8 cellular contexts compared by ENCODE assay signal in the genomic region with DNA sequence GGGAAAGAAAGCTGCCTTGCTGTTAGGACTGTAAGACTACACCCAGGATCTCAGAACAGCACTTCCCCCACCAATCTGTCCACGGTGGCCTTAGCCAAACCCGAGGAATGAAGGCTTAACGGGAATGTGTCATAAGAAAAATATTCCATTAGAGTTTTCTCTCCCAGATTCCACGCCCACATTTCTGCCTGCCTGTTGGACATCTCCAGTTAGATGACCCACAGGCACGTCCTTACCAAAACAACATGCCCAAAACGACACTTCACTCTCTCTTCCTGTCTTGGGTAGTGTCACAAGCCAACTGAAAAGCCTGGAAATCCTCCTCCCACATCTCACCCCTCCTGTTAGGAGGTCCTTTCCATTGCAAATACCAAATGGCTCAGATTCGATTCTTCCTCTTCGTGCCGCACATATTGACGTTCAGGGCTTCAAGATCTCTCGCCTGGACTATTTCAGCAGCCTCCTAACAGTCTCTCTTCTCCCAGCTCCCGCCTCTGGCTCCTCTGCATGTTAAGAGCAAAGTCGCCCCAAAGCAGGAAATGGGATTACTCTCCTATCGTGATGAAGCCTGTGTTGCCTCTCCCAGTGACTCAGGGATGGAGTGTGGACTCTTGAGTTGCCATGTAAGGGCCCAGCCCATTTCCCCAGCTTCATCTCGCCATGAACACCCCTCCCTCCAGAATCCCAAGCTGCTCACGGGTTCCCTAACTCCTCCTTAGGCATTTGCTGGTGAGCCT.
DNase-seq lines count a peak whose midpoint lies in the region; ATAC-seq and TF ChIP-seq lines count a peak whose summit lies in the region.

No MANE protein-coding gene starts in this region.

- no peak overlapping the region for H3K18ac ChIP-seq in H9 (ENCODE audit: insufficient read length, low read depth, low read length)

- H2BK120ac ChIP-seq in H9 (ENCODE audit: low read depth, low read length, poor library complexity, severe bottlenecking): no peak overlapping the region

- H3T11ph ChIP-seq in H9 (ENCODE audit: low read length): no peak overlapping the region

- no peaks in the 10 kb centered on the region for H3K79me2 ChIP-seq in H9 (ENCODE audit: insufficient read depth, low read length)

- H3K14ac ChIP-seq in H9 (ENCODE audit: insufficient read depth, low read length): no peak overlapping the region

- no peak overlapping the region for H2BK15ac ChIP-seq in H9 (ENCODE audit: low read depth, low read length)

- no peak overlapping the region for H3K56ac ChIP-seq in H9 (ENCODE audit: insufficient read length, low read depth, low read length)

- H3K27me3 ChIP-seq in left ventricle myocardium inferior (ENCODE audit: low read depth) (no peaks in the 10 kb centered on the region), skeletal muscle tissue (ENCODE audit: control insufficient read depth in 3 of 3, insufficient read depth in 3 of 3, low read length in 3 of 3) (no peaks in the 10 kb centered on the region), H9 (ENCODE audit: insufficient read depth, low read length) (no peaks in the 10 kb centered on the region)

- H2BK20ac ChIP-seq in H9 (ENCODE audit: low read depth, low read length, poor library complexity, severe bottlenecking): no peak overlapping the region

- H4K20me1 ChIP-seq in H9 (ENCODE audit: control insufficient read depth, insufficient read depth, insufficient read length): no peaks in the 10 kb centered on the region

- H3K4me1 Mint-ChIP-seq in H9: peaks cover 3 to 8% of the 10 kb centered on the region in 2 experiments; a peak in 3 of 4 replicates

- peaks cover 0 to 4% (median 0%) of the 10 kb centered on the region in 3 experiments; a peak in 1 of 7 replicates for H3K36me3 Mint-ChIP-seq in H9 (ENCODE audit: insufficient read depth in 1 of 3, low read depth in 3 of 3)

- peak overlapping the region; percentile 75 for H3K27ac ChIP-seq in left ventricle myocardium inferior (replicated peaks)
- H3K27ac ChIP-seq in skeletal muscle tissue (ENCODE audit: low read depth, low read length): peak overlapping the region; percentile 89
- H3K27ac ChIP-seq in H9 (ENCODE audit: insufficient read length, low read depth, low read length): no peak overlapping the region

- H3K9me3 ChIP-seq in left ventricle myocardium inferior (replicated peaks) (no peaks in the 10 kb centered on the region), skeletal muscle tissue (ENCODE audit: control insufficient read depth in 3 of 3, low read length in 3 of 3) (no peaks in the 10 kb centered on the region), H9 (ENCODE audit: control insufficient read depth, low read depth, low read length) (no peaks in the 10 kb centered on the region)

- peaks cover 0 to 10% of the 10 kb centered on the region in 2 experiments; a peak in 3 of 5 replicates for H3K9me3 Mint-ChIP-seq in H9

- no peak overlapping the region for H2BK12ac ChIP-seq in H9 (ENCODE audit: insufficient read length, low read depth, low read length)

- no peak overlapping the region for H3K23ac ChIP-seq in H9 (ENCODE audit: insufficient read length, low read depth, low read length)

- H3K9ac ChIP-seq in skeletal muscle tissue (ENCODE audit: low read depth in 1 of 3, low read length in 3 of 3) (peak overlapping the region; percentile 48 to 67 (median 65)), H9 (ENCODE audit: extremely low read depth, insufficient read length, low read length) (no peak overlapping the region)

- H3K4ac ChIP-seq in H9 (ENCODE audit: low read depth, low read length): no peak overlapping the region

- H3K23me2 ChIP-seq in H9 (ENCODE audit: insufficient read length, low read depth, low read length, poor library complexity, severe bottlenecking): no peaks in the 10 kb centered on the region

- peak overlapping the region in 1 of 3 experiments; percentile 15; a peak in 1 of 7 replicates for H3K27ac Mint-ChIP-seq in H9

- no peak overlapping the region for H4K5ac ChIP-seq in H9 (ENCODE audit: insufficient read length, low read depth, low read length)

- no CpG with 5 or more reads among the region's 16 CpGs for WGBS in H9 (ENCODE audit: extremely low coverage, insufficient read length, low lambda C conversion rate)

- no peak overlapping the region for H3K4me3 Mint-ChIP-seq in H9

- no peak overlapping the region for H2AFZ ChIP-seq in H9 (ENCODE audit: low read length)

- ATAC-seq in GM19023 (IDR thresholded peaks at IDR 0.05; ENCODE audit: unreplicated experiment) (no peak), HG03565 (IDR thresholded peaks at IDR 0.05; ENCODE audit: unreplicated experiment) (no peak)

- no peak overlapping the region for H4K91ac ChIP-seq in H9 (ENCODE audit: insufficient read length, low read depth, low read length)

- no peak overlapping the region for H2AK5ac ChIP-seq in H9 (ENCODE audit: insufficient read length, low read length)

- no peaks in the 10 kb centered on the region for H3K79me1 ChIP-seq in H9 (ENCODE audit: insufficient read depth, low read depth, low read length, poor library complexity, severe bottlenecking)

- DNase-seq in GM04503 (ENCODE audit: low read depth) (peak; percentile 97), amniotic stem cell (lab: John Stamatoyannopoulos, UW) (peak; percentile 98), left ventricle myocardium inferior (peak; percentile 43), H9 (no peak), NOMO-1 treated with DMSO at 0.1 percent for 48 hours (lab: John Stamatoyannopoulos, UW; ENCODE audit: unreplicated experiment) (no peak)

- H3K36me3 ChIP-seq in left ventricle myocardium inferior (no peaks in the 10 kb centered on the region), skeletal muscle tissue (ENCODE audit: control insufficient read depth in 3 of 3, insufficient read depth in 3 of 3, low read length in 3 of 3) (no peaks in the 10 kb centered on the region)

- TF ChIP-seq CTCF in left ventricle myocardium inferior (IDR thresholded peaks at IDR 0.05; ENCODE audit: borderline replicate concordance) (no peak), H9 (conservative IDR thresholded peaks at IDR 0.05) (no peak)

- H4K8ac ChIP-seq in H9 (replicated peaks; ENCODE audit: insufficient read length, low read depth, low read length): no peak overlapping the region

- H3K4me3 ChIP-seq in left ventricle myocardium inferior: peak overlapping the region; percentile 25
- H3K4me3 ChIP-seq in skeletal muscle tissue (ENCODE audit: low read length in 3 of 3): peak overlapping the region; percentile 24 to 63 (median 51)

- H2BK5ac ChIP-seq in H9 (ENCODE audit: insufficient read length, low read length): no peak overlapping the region

- intact Hi-C loops in left ventricle myocardium inferior (cut with micrococcal nuclease): no loop called here

- H3K27me3 Mint-ChIP-seq in H9 (ENCODE audit: low read depth): no peaks in the 10 kb centered on the region; the same call in 1 of the 2 replicates

- no peak overlapping the region for H3K4me2 ChIP-seq in H9 (ENCODE audit: insufficient read depth, insufficient read length, low read length)

- H3K4me1 ChIP-seq in left ventricle myocardium inferior: peaks cover 5% of the 10 kb centered on the region
- H3K4me1 ChIP-seq in skeletal muscle tissue (ENCODE audit: control insufficient read depth in 3 of 3, insufficient read depth in 3 of 3, low read length in 3 of 3): peaks cover 32 to 48% (median 35%) of the 10 kb centered on the region in 3 donors
- H3K4me1 ChIP-seq in H9 (ENCODE audit: insufficient read depth, low read length): no peaks in the 10 kb centered on the region; the same call in 1 of the 2 replicates

Comparison
In these comparisons a context has a peak if more than half of its experiments do, and no peak if none do; other contexts are left out.
1. DNase-seq: peak in GM04503 (single experiment), amniotic stem cell (single experiment) and left ventricle myocardium inferior (single experiment); none in H9 (single experiment) and NOMO-1 treated with DMSO at 0.1 percent for 48 hours (single experiment).